ENCODE assay signal across 27 cellular contexts in genomic region chr3:183743231-183743630, GRCh38.
"Had no signal": no experiment of that assay in that cellular context is flagged by ENCODE, and none has a peak within 500 bp of the region (broad histone marks: within the 10 kb centered on the region; RNA-seq: fewer than 3 reads in every experiment).

No MANE protein-coding gene starts in this region.

- DNase-seq: dermis blood vessel endothelial cell; dorsolateral prefrontal cortex; effector CD4-positive, alpha-beta T cell; effector memory CD4-positive, alpha-beta T cell; erythroblast; esophagus squamous epithelium; foreskin fibroblast; foreskin melanocyte; gastrocnemius medialis; glutamatergic neuron; head of caudate nucleus; heart right ventricle; hippocampal formation; left cardiac atrium; left lung; left ventricle myocardium superior; lower lobe of right lung; mesenchymal stem cell; mucosa of descending colon had no signal

- H3K4me3 ChIP-seq: coronary artery, dorsolateral prefrontal cortex, esophagus squamous epithelium, gastrocnemius medialis, heart right ventricle, left lung, lower lobe of right lung, mucosa of descending colon had no signal

- H3K27ac ChIP-seq: coronary artery, dorsolateral prefrontal cortex, epithelial cell of prostate, esophagus squamous epithelium, gastrocnemius medialis, heart right ventricle, left lung, lower lobe of right lung had no signal

- ATAC-seq: esophagus mucosa, gastrocnemius medialis, heart right ventricle, left cardiac atrium, left lung, left ventricle myocardium superior, lower lobe of right lung, mucosa of descending colon had no signal

- FAIRE-seq: colon, endometrium, islet of Langerhans, keratinocyte had no signal

- H3K4me1 ChIP-seq: esophagus squamous epithelium, gastrocnemius medialis, heart right ventricle, left lung, lower lobe of right lung had no signal

- H3K27me3 ChIP-seq: dorsolateral prefrontal cortex, esophagus squamous epithelium, gastrocnemius medialis, heart right ventricle, left lung had no signal

- H3K9me3 ChIP-seq: esophagus squamous epithelium, gastrocnemius medialis, left lung, lower lobe of right lung, mucosa of descending colon had no signal

- H3K4me3 Mint-ChIP-seq: mesothelial cell of epicardium had no signal
